ENCODE assay signal across 9 cellular contexts in genomic region chr15:92921215-92922131, GRCh38. TPM values are rescaled to one million over a fixed set of nuclear protein-coding genes. Genes with fewer than 3 reads are reported as not detected.
A peak's percentile ranks its signal among the peaks of the same experiment; 100 is the strongest.
DNase-seq lines count a peak whose midpoint lies in the region; ATAC-seq, FAIRE-seq and TF ChIP-seq lines count a peak whose summit lies in the region.
"Had no signal": no experiment of that assay in that cellular context is flagged by ENCODE, and none has a peak within 500 bp of the region (broad histone marks: within the 10 kb centered on the region; RNA-seq: fewer than 3 reads in every experiment).

No MANE protein-coding gene starts in this region.

- no peaks in the 10 kb centered on the region for H3K27me3 Mint-ChIP-seq in activated CD4-positive, alpha-beta T cell treated with anti-CD3 and anti-CD28 coated beads for 36 hours
- no peaks in the 10 kb centered on the region for H3K27me3 Mint-ChIP-seq in activated naive CD8-positive, alpha-beta T cell

- peak; percentile 76 for ATAC-seq in activated CD4-positive, alpha-beta T cell treated with anti-CD3 and anti-CD28 coated beads for 36 hours
- ATAC-seq in HG03196 (IDR thresholded peaks at IDR 0.05; ENCODE audit: unreplicated experiment): no peak

- H3K4me1 Mint-ChIP-seq in activated CD4-positive, alpha-beta T cell treated with anti-CD3 and anti-CD28 coated beads for 36 hours: peaks cover 86% of the 10 kb centered on the region
- peaks cover 86% of the 10 kb centered on the region for H3K4me1 Mint-ChIP-seq in activated naive CD8-positive, alpha-beta T cell (ENCODE audit: low read depth)

- peaks cover 67% of the 10 kb centered on the region for H3K36me3 Mint-ChIP-seq in activated CD4-positive, alpha-beta T cell treated with anti-CD3 and anti-CD28 coated beads for 36 hours (ENCODE audit: low read depth)
- peaks cover 3% of the 10 kb centered on the region for H3K36me3 Mint-ChIP-seq in activated naive CD8-positive, alpha-beta T cell

- intact Hi-C loops in activated CD4-positive, alpha-beta T cell treated with anti-CD3 and anti-CD28 coated beads for 36 hours (cut with DNase I, micrococcal nuclease): loop anchor here in 1 of 2 experiments (2.0 to 10.0 kb wide), 2 partner anchors 35 to 93 kb away; no protein-coding TSS in a partner anchor
- intact Hi-C loops in kidney (cut with DNase I) (no loop called here), head of caudate nucleus (cut with DNase I) (no loop called here)

- CTCF ChIA-PET in activated CD4-positive, alpha-beta T cell treated with anti-CD3 and anti-CD28 coated beads for 36 hours (lab: Charles Lee): interaction anchor here (0.6 to 2.9 kb wide), 20 partner anchors 9 to 132 kb away, joined by 3 to 34 read pairs (median 4); partner anchors contain the start of gene CHD2

- no peaks in the 10 kb centered on the region for H3K9me3 Mint-ChIP-seq in activated CD4-positive, alpha-beta T cell treated with anti-CD3 and anti-CD28 coated beads for 36 hours (ENCODE audit: low read depth)
- H3K9me3 Mint-ChIP-seq in activated naive CD8-positive, alpha-beta T cell (ENCODE audit: low read depth): no peaks in the 10 kb centered on the region

- peak overlapping the region; percentile 13 for H3K4me3 Mint-ChIP-seq in activated CD4-positive, alpha-beta T cell treated with anti-CD3 and anti-CD28 coated beads for 36 hours
- H3K4me3 Mint-ChIP-seq in activated naive CD8-positive, alpha-beta T cell: peak overlapping the region; percentile 77

- no peaks in the 10 kb centered on the region for H3K27me3 ChIP-seq in tibial nerve

- H3K9ac ChIP-seq in kidney (ENCODE audit: low read length in 2 of 2): peak overlapping the region in 1 of 2 donors; percentile 24

- TF ChIP-seq POLR2A in tibial nerve (IDR thresholded peaks at IDR 0.05): no peak

- H3K4me1 ChIP-seq in kidney (ENCODE audit: control insufficient read depth in 1 of 2, insufficient read depth in 1 of 2, low read depth in 1 of 2, low read length in 2 of 2) (peaks cover 22 to 34% of the 10 kb centered on the region in 2 donors), tibial nerve (peaks cover 0 to 96% (median 44%) of the 10 kb centered on the region in 4 donors)

- POLR2A ChIA-PET in activated CD4-positive, alpha-beta T cell treated with anti-CD3 and anti-CD28 coated beads for 36 hours (lab: Charles Lee): interaction anchor here (0.7 to 2.6 kb wide), 7 partner anchors 11 to 126 kb away, joined by 3 to 20 read pairs (median 5); partner anchors contain the start of gene CHD2

- H3K36me3 ChIP-seq in kidney (ENCODE audit: control insufficient read depth in 1 of 2, insufficient read depth in 2 of 2, low read length in 2 of 2) (peaks cover 8 to 22% of the 10 kb centered on the region in 2 donors), tibial nerve (peaks cover 0 to 19% (median 19%) of the 10 kb centered on the region in 3 donors)

- FAIRE-seq in kidney (lab: Jason Lieb, UNC): no peak

- no peaks in the 10 kb centered on the region for H3K9me3 ChIP-seq in kidney (ENCODE audit: control insufficient read depth in 1 of 2, low read length in 2 of 2)
- H3K9me3 ChIP-seq in tibial nerve: no peaks in the 10 kb centered on the region

- H3K27ac ChIP-seq in kidney (ENCODE audit: low read depth in 2 of 2, low read length in 2 of 2) (peak overlapping the region; percentile 68 to 74), tibial nerve (peak overlapping the region; percentile 17 to 63 (median 55))

- peak overlapping the region; percentile 87 for H3K27ac Mint-ChIP-seq in activated CD4-positive, alpha-beta T cell treated with anti-CD3 and anti-CD28 coated beads for 36 hours
- H3K27ac Mint-ChIP-seq in activated naive CD8-positive, alpha-beta T cell: peak overlapping the region; percentile 92

- 88 to 95% methylated on average over 4 of the region's 4 CpGs for WGBS in tibial nerve, 2 donors

- TF ChIP-seq EP300 in tibial nerve (IDR thresholded peaks at IDR 0.05): no peak

- peak; percentile 45 for DNase-seq in activated CD4-positive, alpha-beta T cell treated with anti-CD3 and anti-CD28 coated beads for 36 hours
- DNase-seq in activated CD4-positive, alpha-beta T cell treated with anti-CD3 and anti-CD28 coated beads, Interleukin-2, amount 50 U/mL, for 4 hours: no peak
- DNase-seq in kidney (no peak), tibial nerve (ENCODE audit: low spot score in 2 of 2) (no peak), NCI-H524 treated with DMSO at 0.1 percent for 48 hours (lab: John Stamatoyannopoulos, UW) (no peak), head of caudate nucleus (no peak)
- DNase-seq: left cardiac atrium had no signal

- TF ChIP-seq CTCF in kidney (IDR thresholded peaks at IDR 0.05; ENCODE audit: borderline replicate concordance, extremely low read depth, insufficient read depth) (no peak), tibial nerve (IDR thresholded peaks at IDR 0.05) (no peak)

- H3K4me3 ChIP-seq in kidney (ENCODE audit: low read length in 2 of 2) (no peak overlapping the region), tibial nerve (no peak overlapping the region)

RNA-seq across cellular contexts. Expression of gene CHD2, which starts 21.3 kb away (rescaled TPM):
- total RNA-seq in activated CD4-positive, alpha-beta T cell treated with anti-CD3 and anti-CD28 coated beads for 36 hours: 100 to 1,000 TPM; 118 to 149 TPM
- total RNA-seq in kidney (137 TPM), tibial nerve (100 to 1,000 TPM in 2 of 4 donors, 10 to 100 TPM in 2; 96.5 to 133 (median 102) TPM)
- polyA plus RNA-seq in kidney (ENCODE audit: insufficient read depth, low read depth, low replicate concordance): 22.5 TPM
